In genomic region chr7:102479207-102479584, GRCh38 we compare ENCODE assay signal across 8 cellular contexts. TPM values are rescaled to one million over a fixed set of nuclear protein-coding genes. Genes with fewer than 3 reads are reported as not detected.
A peak's percentile ranks its signal among the peaks of the same experiment; 100 is the strongest.
DNase-seq lines count a peak whose midpoint lies in the region; ATAC-seq and TF ChIP-seq lines count a peak whose summit lies in the region.
"Not testable (repeated sequence)": the region's sequence is repeated elsewhere in the genome, so short reads cannot be mapped to it uniquely, and the experiment has no call there.

No MANE protein-coding gene starts in this region.

- H3K4me3 Mint-ChIP-seq in CD4-positive, alpha-beta T cell, result not testable (repeated sequence)
- peak overlapping the region in 1 of 8 donors; percentile 78 for H3K4me3 Mint-ChIP-seq in naive B cell

- DNase-seq in CD4-positive, alpha-beta T cell; activated naive CD4-positive, alpha-beta T cell treated with anti-CD3 and anti-CD28 coated beads, Interleukin-2, amount 50 U/mL, for 72 hours (ENCODE audit: low spot score in 2 of 2); naive B cell: not testable (repeated sequence)

- CTCF ChIA-PET in CD4-positive, alpha-beta T cell (lab: Charles Lee), result not testable (repeated sequence)

- POLR2A ChIA-PET in CD4-positive, alpha-beta T cell (lab: Charles Lee), result not testable (repeated sequence)

- H3K27ac Mint-ChIP-seq in CD4-positive, alpha-beta T cell, result peak overlapping the region; percentile 90
- not testable (repeated sequence) for H3K27ac Mint-ChIP-seq in activated naive CD4-positive, alpha-beta T cell treated with anti-CD3 and anti-CD28 coated beads, Interleukin-2, amount 50 U/mL, for 72 hours
- H3K27ac Mint-ChIP-seq in naive B cell, result peak overlapping the region in 1 of 6 donors; percentile 77

- not testable (repeated sequence) for H3K9me3 ChIP-seq in CD4-positive, alpha-beta T cell (ENCODE audit: control insufficient read depth, low read length); KOPT-K1 (ENCODE audit: insufficient read depth, low read length, poor library complexity, severe bottlenecking)

- H3K9me3 Mint-ChIP-seq in CD4-positive, alpha-beta T cell; activated naive CD4-positive, alpha-beta T cell treated with anti-CD3 and anti-CD28 coated beads, Interleukin-2, amount 50 U/mL, for 72 hours; naive B cell: not testable (repeated sequence)

- not testable (repeated sequence) for H3K36me3 Mint-ChIP-seq in CD4-positive, alpha-beta T cell (ENCODE audit: low read depth); activated naive CD4-positive, alpha-beta T cell treated with anti-CD3 and anti-CD28 coated beads, Interleukin-2, amount 50 U/mL, for 72 hours; naive B cell

- not testable (repeated sequence) for H3K27ac ChIP-seq in CD4-positive, alpha-beta T cell (ENCODE audit: low read depth, low read length)
- H3K27ac ChIP-seq in KOPT-K1 (ENCODE audit: low read depth, low read length, poor library complexity, severe bottlenecking), result peak overlapping the region; percentile 25

- ATAC-seq in CD4-positive, alpha-beta T cell (ENCODE audit: poor library complexity), result not testable (repeated sequence)
- ATAC-seq in GM19035 (IDR thresholded peaks at IDR 0.05; ENCODE audit: unreplicated experiment), result peak; percentile 38
- peak; percentile 31 for ATAC-seq in GM21528 (IDR thresholded peaks at IDR 0.05; ENCODE audit: low FRiP score, unreplicated experiment)
- ATAC-seq in HG02852 (IDR thresholded peaks at IDR 0.05; ENCODE audit: unreplicated experiment), result peak; percentile 21
- peak; percentile 30 for ATAC-seq in HG03159 (IDR thresholded peaks at IDR 0.05; ENCODE audit: unreplicated experiment)
- ATAC-seq in activated naive CD4-positive, alpha-beta T cell treated with anti-CD3 and anti-CD28 coated beads, Interleukin-2, amount 50 U/mL, for 72 hours, result peak; percentile 17 to 58
- ATAC-seq in naive B cell (ENCODE audit: low read depth in 2 of 2), result peak; percentile 6 to 13

- not testable (repeated sequence) for H3K27me3 ChIP-seq in CD4-positive, alpha-beta T cell (ENCODE audit: control insufficient read depth, insufficient read depth, low read length)

- H3K27me3 Mint-ChIP-seq in CD4-positive, alpha-beta T cell; naive B cell: not testable (repeated sequence)

- H3K4me1 Mint-ChIP-seq in CD4-positive, alpha-beta T cell (ENCODE audit: low read depth); naive B cell: not testable (repeated sequence)

- intact Hi-C loops in CD4-positive, alpha-beta T cell (cut with DNase I, micrococcal nuclease), result not testable (repeated sequence)

- not testable (repeated sequence) for H3K36me3 ChIP-seq in KOPT-K1 (ENCODE audit: insufficient read depth, low read length)

- not testable (repeated sequence) for TF ChIP-seq CTCF in CD4-positive, alpha-beta T cell (IDR thresholded peaks at IDR 0.05)

RNA-seq across cellular contexts. Expression of gene POLR2J, which starts 0.5 kb away (rescaled TPM):
- total RNA-seq in CD4-positive, alpha-beta T cell, result 10 to 100 TPM; 35.8 to 39.7 TPM
- total RNA-seq in activated naive CD4-positive, alpha-beta T cell treated with anti-CD3 and anti-CD28 coated beads, Interleukin-2, amount 50 U/mL, for 72 hours, result 10 to 100 TPM; 56.9 to 79.6 TPM
- 100 to 1,000 TPM in 3 of 6 donors, 10 to 100 TPM in 3; 65.4 to 149 (median 107) TPM for polyA plus RNA-seq in naive B cell (ENCODE audit: low read depth in 6 of 6)

RNA-seq across cellular contexts. Expression of gene LRWD1, which starts 14.4 kb away (rescaled TPM):
- 10 to 100 TPM; 12.9 to 13.9 TPM for total RNA-seq in CD4-positive, alpha-beta T cell
- total RNA-seq in activated naive CD4-positive, alpha-beta T cell treated with anti-CD3 and anti-CD28 coated beads, Interleukin-2, amount 50 U/mL, for 72 hours, result 10 to 100 TPM; 11.6 to 12.5 TPM
- polyA plus RNA-seq in naive B cell (ENCODE audit: low read depth in 6 of 6), result 10 to 100 TPM in 5 of 6 donors, 1 to 10 TPM in 1; 6.9 to 22.1 (median 17.3) TPM

RNA-seq across cellular contexts. Expression of gene ALKBH4, which starts 14.5 kb away (rescaled TPM):
- 1 to 10 TPM; 2.9 to 3.5 TPM for total RNA-seq in CD4-positive, alpha-beta T cell
- total RNA-seq in activated naive CD4-positive, alpha-beta T cell treated with anti-CD3 and anti-CD28 coated beads, Interleukin-2, amount 50 U/mL, for 72 hours, result 1 to 10 TPM; 8.2 to 9.3 TPM
- polyA plus RNA-seq in naive B cell (ENCODE audit: low read depth in 6 of 6), result 10 to 100 TPM; 12.4 to 23.5 (median 19.0) TPM

RNA-seq across cellular contexts. Expression of gene RASA4B, which starts 38.4 kb away (rescaled TPM):
- 10 to 100 TPM; 31.9 to 40.7 TPM for total RNA-seq in CD4-positive, alpha-beta T cell
- total RNA-seq in activated naive CD4-positive, alpha-beta T cell treated with anti-CD3 and anti-CD28 coated beads, Interleukin-2, amount 50 U/mL, for 72 hours, result 10 to 100 TPM; 21.8 to 23.9 TPM
- polyA plus RNA-seq in naive B cell (ENCODE audit: low read depth in 6 of 6), result 10 to 100 TPM in 1 of 6 donors, 1 to 10 TPM in 5; 4.1 to 11.7 (median 5.6) TPM

RNA-seq across cellular contexts. Expression of gene ORAI2, which starts 45.8 kb away (rescaled TPM):
- 10 to 100 TPM; 12.3 to 16.5 TPM for total RNA-seq in CD4-positive, alpha-beta T cell
- total RNA-seq in activated naive CD4-positive, alpha-beta T cell treated with anti-CD3 and anti-CD28 coated beads, Interleukin-2, amount 50 U/mL, for 72 hours, result 10 to 100 TPM; 25.8 to 26.7 TPM
- 100 to 1,000 TPM; 236 to 340 (median 260) TPM for polyA plus RNA-seq in naive B cell (ENCODE audit: low read depth in 6 of 6)
